31 cellular contexts compared by ENCODE assay signal in genomic region chr1:205973377-205974232, GRCh38. TPM values are rescaled to one million over a fixed set of nuclear protein-coding genes. Genes with fewer than 3 reads are reported as not detected.
"Had no signal": no experiment of that assay in that cellular context is flagged by ENCODE, and none has a peak within 500 bp of the region (broad histone marks: within the 10 kb centered on the region; RNA-seq: fewer than 3 reads in every experiment).

No MANE protein-coding gene starts in this region.

- DNase-seq: activated CD4-positive, alpha-beta T cell treated with anti-CD3 and anti-CD28 coated beads for 1 hour; activated CD4-positive, alpha-beta T cell treated with anti-CD3 and anti-CD28 coated beads, Interleukin-2, amount 50 U/mL, for 1 hour; activated CD8-positive, alpha-beta T cell treated with anti-CD3 and anti-CD28 coated beads for 36 hours; activated gamma-delta T cell treated with Interleukin-2 at 50 U/mL for 16 hours; activated T-cell treated with anti-CD3 and anti-CD28 coated beads, Interleukin-2, amount 50 U/mL, for 4 hours; adrenal gland; body of pancreas; caudate nucleus; cortex of kidney; effector memory CD8-positive, alpha-beta T cell; head of caudate nucleus; hippocampal formation; naive thymus-derived CD8-positive, alpha-beta T cell; right cardiac atrium; stimulated activated CD4-positive, alpha-beta T cell treated with anti-CD3 and anti-CD28 coated beads, Interleukin-2, amount 100 ng/mL, for 48 hours; stimulated activated naive CD4-positive, alpha-beta T cell treated with Interleukin-2 at 50 U/mL for 16 hours; T-helper 17 cell; T1000; WERI-Rb-1 had no signal

- H3K9me3 ChIP-seq: adrenal gland, body of pancreas, gastroesophageal sphincter, tibial nerve had no signal

- H3K27ac ChIP-seq: adrenal gland, body of pancreas, gastroesophageal sphincter, tibial nerve, WERI-Rb-1 had no signal

- H3K4me3 ChIP-seq: adrenal gland, body of pancreas, gastroesophageal sphincter, tibial nerve had no signal

- H3K4me1 ChIP-seq: adrenal gland, gastroesophageal sphincter, tibial nerve had no signal

- H3K27me3 ChIP-seq: adrenal gland, body of pancreas, tibial nerve had no signal

- ATAC-seq: activated CD8-positive, alpha-beta T cell treated with anti-CD3 and anti-CD28 coated beads for 36 hours; activated naive CD4-positive, alpha-beta T cell treated with anti-CD3 and anti-CD28 coated beads, Interleukin-2, amount 50 U/mL, for 72 hours; activated T-cell treated with anti-CD3 and anti-CD28 coated beads, Interleukin-2, amount 50 U/mL, for 4 hours; activated T-helper 17 cell treated with anti-CD3 and anti-CD28 coated beads, Interleukin-2, amount 50 U/mL, for 72 hours; body of pancreas; effector memory CD8-positive, alpha-beta T cell; gastroesophageal sphincter; naive thymus-derived CD8-positive, alpha-beta T cell; right cardiac atrium; T-helper 17 cell had no signal

- H3K36me3 ChIP-seq: adrenal gland, gastroesophageal sphincter, tibial nerve, WERI-Rb-1 had no signal

RNA-seq across cellular contexts. Expression of gene RAB7B, which starts 29.6 kb away (rescaled TPM):
- total RNA-seq: activated CD8-positive, alpha-beta T cell treated with anti-CD3 and anti-CD28 coated beads for 36 hours; activated naive CD4-positive, alpha-beta T cell treated with anti-CD3 and anti-CD28 coated beads, Interleukin-2, amount 50 U/mL, for 72 hours; activated T-helper 17 cell treated with anti-CD3 and anti-CD28 coated beads, Interleukin-2, amount 50 U/mL, for 72 hours; endothelial cell of umbilical vein; naive thymus-derived CD8-positive, alpha-beta T cell had no signal
- polyA plus RNA-seq: naive thymus-derived CD8-positive, alpha-beta T cell had no signal

RNA-seq across cellular contexts. Expression of gene SLC26A9, which starts 30.3 kb away (rescaled TPM):
- total RNA-seq: activated CD8-positive, alpha-beta T cell treated with anti-CD3 and anti-CD28 coated beads for 36 hours; activated naive CD4-positive, alpha-beta T cell treated with anti-CD3 and anti-CD28 coated beads, Interleukin-2, amount 50 U/mL, for 72 hours; activated T-cell treated with anti-CD3 and anti-CD28 coated beads, Interleukin-2, amount 50 U/mL, for 4 hours; activated T-helper 17 cell treated with anti-CD3 and anti-CD28 coated beads, Interleukin-2, amount 50 U/mL, for 72 hours; chondrocyte; fibroblast of lung; fibroblast of villous mesenchyme; naive thymus-derived CD8-positive, alpha-beta T cell; osteoblast; skeletal muscle tissue; T-helper 17 cell; temporal lobe; tibial nerve had no signal
- polyA plus RNA-seq: fibroblast of lung; naive thymus-derived CD8-positive, alpha-beta T cell had no signal

RNA-seq across cellular contexts. Expression of gene CTSE, which starts 50.1 kb away (rescaled TPM):
- total RNA-seq: activated CD8-positive, alpha-beta T cell treated with anti-CD3 and anti-CD28 coated beads for 36 hours; activated naive CD4-positive, alpha-beta T cell treated with anti-CD3 and anti-CD28 coated beads, Interleukin-2, amount 50 U/mL, for 72 hours; activated T-helper 17 cell treated with anti-CD3 and anti-CD28 coated beads, Interleukin-2, amount 50 U/mL, for 72 hours; adrenal gland; chondrocyte; endothelial cell of umbilical vein; fibroblast of lung; fibroblast of villous mesenchyme; gastroesophageal sphincter; lower leg skin; naive thymus-derived CD8-positive, alpha-beta T cell; osteoblast; T-helper 17 cell; tibial nerve had no signal
- polyA plus RNA-seq: fibroblast of lung; naive thymus-derived CD8-positive, alpha-beta T cell; right cardiac atrium had no signal
